In the genomic region with DNA sequence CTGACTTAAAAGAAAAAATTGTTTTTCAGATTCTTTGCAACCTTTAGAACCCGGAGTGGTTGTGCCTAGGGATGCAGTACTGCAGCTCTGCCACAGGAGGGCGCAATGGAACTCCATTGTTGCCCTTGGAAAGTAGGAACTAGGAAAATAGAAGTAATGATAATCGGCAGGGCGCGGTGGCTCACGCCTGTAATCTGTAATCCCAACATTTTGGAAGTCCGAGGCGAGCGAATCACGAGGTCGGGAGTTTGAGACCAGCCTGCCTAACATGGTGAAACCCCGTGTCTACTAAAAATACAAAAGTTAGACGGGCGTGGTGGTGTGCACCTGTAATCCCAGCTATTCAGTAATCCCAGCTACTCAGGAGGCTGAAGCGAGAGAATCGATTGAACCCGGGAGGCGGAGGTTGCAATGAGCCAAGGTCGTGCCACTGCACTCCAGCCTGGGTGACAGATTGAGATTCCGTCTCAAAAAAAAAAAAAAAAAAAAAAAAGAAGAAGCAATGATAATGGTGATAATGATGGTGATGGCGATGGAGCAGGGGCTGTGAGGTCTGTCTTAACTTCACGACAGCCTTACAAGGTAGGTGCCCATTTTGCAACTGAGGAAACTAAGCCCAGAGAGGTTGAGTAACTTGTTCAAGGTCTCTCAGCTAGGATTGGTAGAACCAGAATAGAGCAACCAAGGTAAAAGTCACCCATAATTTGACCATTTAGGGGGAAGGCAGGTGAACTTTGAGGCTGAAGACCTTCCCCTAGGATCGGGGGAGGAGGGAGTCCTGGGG, we compare ENCODE assay signal across 8 cellular contexts. TPM values are rescaled to one million over a fixed set of nuclear protein-coding genes. Genes with fewer than 3 reads are reported as not detected.
DNase-seq lines count a peak whose midpoint lies in the region; ATAC-seq and TF ChIP-seq lines count a peak whose summit lies in the region.

No MANE protein-coding gene starts in this region.

- DNase-seq in AML-193 (lab: John Stamatoyannopoulos, UW) (peak; percentile 63 to 79), SKM-1 treated with dmso at 0.1 percent for 144 hours (lab: John Stamatoyannopoulos, UW; ENCODE audit: unreplicated experiment) (peak; percentile 50), adipocyte (ENCODE audit: low read depth) (peak; percentile 80), right cardiac atrium (peak; percentile 44 to 81 (median 81))
- DNase-seq in stimulated activated CD4-positive, alpha-beta T cell treated with anti-CD3 and anti-CD28 coated beads, Interleukin-1b, Interleukin-23, amount 100 ng/mL, for 4 hours (ENCODE audit: low read depth in 2 of 2), result peak; percentile 42 to 43

- peak in 1 of 2 donors; percentile 22 for ATAC-seq in right cardiac atrium
- ATAC-seq in HG03196 (IDR thresholded peaks at IDR 0.05; ENCODE audit: unreplicated experiment), result no peak
- no peak for ATAC-seq in HG03159 (IDR thresholded peaks at IDR 0.05; ENCODE audit: unreplicated experiment)

- POLR2A ChIA-PET in HEK293 (lab: Yijun Ruan, JAX), result interaction anchor here (0.6 to 0.9 kb wide), 3 partner anchors 51 to 281 kb away, joined by 3 to 4 read pairs (median 4); partner anchors contain the start of gene ZNF414

- TF ChIP-seq CTCF in HEK293 (tag by site-specific recombination; IDR thresholded peaks at IDR 0.05), result peak; percentile 71

- intact Hi-C loops in right cardiac atrium (cut with DNase I), result no loop called here

- H3K9ac ChIP-seq in adipocyte (ENCODE audit: low read length), result no peak overlapping the region

- H3K27me3 ChIP-seq in adipocyte (replicated peaks; ENCODE audit: control insufficient read depth, insufficient read depth, low read length) (peaks cover 9% of the 10 kb centered on the region), right cardiac atrium (ENCODE audit: control insufficient read depth, insufficient read depth) (no peaks in the 10 kb centered on the region)

- no peaks in the 10 kb centered on the region for H3K4me1 ChIP-seq in HEK293 (ENCODE audit: control insufficient read depth, insufficient read depth, low read length)
- peaks cover 5% of the 10 kb centered on the region for H3K4me1 ChIP-seq in adipocyte (ENCODE audit: control insufficient read depth, insufficient read depth, low read length)
- H3K4me1 ChIP-seq in right cardiac atrium (ENCODE audit: control insufficient read depth, insufficient read depth, low read length), result no peaks in the 10 kb centered on the region

- H3K4me3 ChIP-seq in HEK293 (ENCODE audit: low read depth, low read length), result no peak overlapping the region
- no peak overlapping the region for H3K4me3 ChIP-seq in adipocyte (ENCODE audit: low read length)
- no peak overlapping the region for H3K4me3 ChIP-seq in right cardiac atrium (ENCODE audit: low read length)

- H3K36me3 ChIP-seq in HEK293 (ENCODE audit: control insufficient read depth in 2 of 2, insufficient read depth in 1 of 2, low read length in 2 of 2) (no peaks in the 10 kb centered on the region), adipocyte (ENCODE audit: control insufficient read depth, insufficient read depth, low read length, severe bottlenecking) (no peaks in the 10 kb centered on the region)

- H3K27ac ChIP-seq in HEK293 (ENCODE audit: extremely low read depth, low read depth, low read length) (no peak overlapping the region), right cardiac atrium (ENCODE audit: low read length) (no peak overlapping the region)

- H3K9me3 ChIP-seq in HEK293 (ENCODE audit: control insufficient read depth, insufficient read depth, low read depth, low read length) (no peaks in the 10 kb centered on the region), adipocyte (ENCODE audit: control insufficient read depth, low read length) (no peaks in the 10 kb centered on the region), right cardiac atrium (ENCODE audit: control insufficient read depth, low read length) (no peaks in the 10 kb centered on the region)

- WGBS in right cardiac atrium, result 35% methylated on average over 23 of the region's 23 CpGs

- CTCF ChIA-PET in HEK293 (lab: Yijun Ruan, JAX), result interaction anchor here (0.6 to 3.1 kb wide), 18 partner anchors 10 to 584 kb away, joined by 3 to 26 read pairs (median 4); partner anchors contain the start of genes MARCHF2 and NFILZ

TF ChIP-seq in HEK293, 187 proteins besides CTCF, POLR2A, EP300 and RAD21 (continues in another document):
- TF ChIP-seq ZNF394 (tag by site-specific recombination; IDR thresholded peaks at IDR 0.05; ENCODE audit: borderline replicate concordance) (peak; percentile 81), ZNF600 (tag by site-specific recombination; IDR thresholded peaks at IDR 0.05) (no peak), ZBTB17 (tag by site-specific recombination; IDR thresholded peaks at IDR 0.05) (peak; percentile 98), KLF9 (tag by site-specific recombination; IDR thresholded peaks at IDR 0.05; ENCODE audit: low read depth) (no peak), IKZF3 (tag by site-specific recombination; IDR thresholded peaks at IDR 0.05) (peak; percentile 90), GLI2 (tag by site-specific recombination; IDR thresholded peaks at IDR 0.05; ENCODE audit: borderline replicate concordance, low read depth) (no peak), ZNF639 (tag by site-specific recombination; IDR thresholded peaks at IDR 0.05) (no peak)
- TF ChIP-seq, protein P1, sequence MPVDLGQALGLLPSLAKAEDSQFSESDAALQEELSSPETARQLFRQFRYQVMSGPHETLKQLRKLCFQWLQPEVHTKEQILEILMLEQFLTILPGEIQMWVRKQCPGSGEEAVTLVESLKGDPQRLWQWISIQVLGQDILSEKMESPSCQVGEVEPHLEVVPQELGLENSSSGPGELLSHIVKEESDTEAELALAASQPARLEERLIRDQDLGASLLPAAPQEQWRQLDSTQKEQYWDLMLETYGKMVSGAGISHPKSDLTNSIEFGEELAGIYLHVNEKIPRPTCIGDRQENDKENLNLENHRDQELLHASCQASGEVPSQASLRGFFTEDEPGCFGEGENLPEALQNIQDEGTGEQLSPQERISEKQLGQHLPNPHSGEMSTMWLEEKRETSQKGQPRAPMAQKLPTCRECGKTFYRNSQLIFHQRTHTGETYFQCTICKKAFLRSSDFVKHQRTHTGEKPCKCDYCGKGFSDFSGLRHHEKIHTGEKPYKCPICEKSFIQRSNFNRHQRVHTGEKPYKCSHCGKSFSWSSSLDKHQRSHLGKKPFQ (tag by site-specific recombination; IDR thresholded peaks at IDR 0.05), result no peak
- TF ChIP-seq, protein P2, sequence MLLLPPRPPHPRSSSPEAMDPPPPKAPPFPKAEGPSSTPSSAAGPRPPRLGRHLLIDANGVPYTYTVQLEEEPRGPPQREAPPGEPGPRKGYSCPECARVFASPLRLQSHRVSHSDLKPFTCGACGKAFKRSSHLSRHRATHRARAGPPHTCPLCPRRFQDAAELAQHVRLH (tag by site-specific recombination; IDR thresholded peaks at IDR 0.05), result no peak
- TF ChIP-seq, protein P3, sequence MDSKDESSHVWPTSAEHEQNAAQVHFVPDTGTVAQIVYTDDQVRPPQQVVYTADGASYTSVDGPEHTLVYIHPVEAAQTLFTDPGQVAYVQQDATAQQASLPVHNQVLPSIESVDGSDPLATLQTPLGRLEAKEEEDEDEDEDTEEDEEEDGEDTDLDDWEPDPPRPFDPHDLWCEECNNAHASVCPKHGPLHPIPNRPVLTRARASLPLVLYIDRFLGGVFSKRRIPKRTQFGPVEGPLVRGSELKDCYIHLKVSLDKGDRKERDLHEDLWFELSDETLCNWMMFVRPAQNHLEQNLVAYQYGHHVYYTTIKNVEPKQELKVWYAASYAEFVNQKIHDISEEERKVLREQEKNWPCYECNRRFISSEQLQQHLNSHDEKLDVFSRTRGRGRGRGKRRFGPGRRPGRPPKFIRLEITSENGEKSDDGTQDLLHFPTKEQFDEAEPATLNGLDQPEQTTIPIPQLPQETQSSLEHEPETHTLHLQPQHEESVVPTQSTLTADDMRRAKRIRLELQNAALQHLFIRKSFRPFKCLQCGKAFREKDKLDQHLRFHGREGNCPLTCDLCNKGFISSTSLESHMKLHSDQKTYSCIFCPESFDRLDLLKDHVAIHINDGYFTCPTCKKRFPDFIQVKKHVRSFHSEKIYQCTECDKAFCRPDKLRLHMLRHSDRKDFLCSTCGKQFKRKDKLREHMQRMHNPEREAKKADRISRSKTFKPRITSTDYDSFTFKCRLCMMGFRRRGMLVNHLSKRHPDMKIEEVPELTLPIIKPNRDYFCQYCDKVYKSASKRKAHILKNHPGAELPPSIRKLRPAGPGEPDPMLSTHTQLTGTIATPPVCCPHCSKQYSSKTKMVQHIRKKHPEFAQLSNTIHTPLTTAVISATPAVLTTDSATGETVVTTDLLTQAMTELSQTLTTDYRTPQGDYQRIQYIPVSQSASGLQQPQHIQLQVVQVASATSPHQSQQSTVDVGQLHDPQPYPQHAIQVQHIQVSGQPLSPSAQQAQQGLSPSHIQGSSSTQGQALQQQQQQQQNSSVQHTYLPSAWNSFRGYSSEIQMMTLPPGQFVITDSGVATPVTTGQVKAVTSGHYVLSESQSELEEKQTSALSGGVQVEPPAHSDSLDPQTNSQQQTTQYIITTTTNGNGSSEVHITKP (tag by site-specific recombination; IDR thresholded peaks at IDR 0.05), result peak; percentile 18; the same call in 1 of the 2 replicates
- TF ChIP-seq, protein P4, sequence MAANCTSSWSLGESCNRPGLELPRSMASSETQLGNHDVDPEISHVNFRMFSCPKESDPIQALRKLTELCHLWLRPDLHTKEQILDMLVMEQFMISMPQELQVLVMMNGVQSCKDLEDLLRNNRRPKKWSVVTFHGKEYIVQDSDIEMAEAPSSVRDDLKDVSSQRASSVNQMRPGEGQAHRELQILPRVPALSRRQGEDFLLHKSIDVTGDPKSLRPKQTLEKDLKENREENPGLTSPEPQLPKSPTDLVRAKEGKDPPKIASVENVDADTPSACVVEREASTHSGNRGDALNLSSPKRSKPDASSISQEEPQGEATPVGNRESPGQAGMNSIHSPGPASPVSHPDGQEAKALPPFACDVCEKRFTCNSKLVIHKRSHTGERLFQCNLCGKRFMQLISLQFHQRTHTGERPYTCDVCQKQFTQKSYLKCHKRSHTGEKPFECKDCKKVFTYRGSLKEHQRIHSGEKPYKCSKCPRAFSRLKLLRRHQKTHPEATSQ (tag by site-specific recombination; IDR thresholded peaks at IDR 0.05), result 0 out of 2 replicates have a peak, but pooled peaks have one; percentile 10

RNA-seq across cellular contexts. Expression of gene ADAMTS10, which starts 5.5 kb away (rescaled TPM):
- 10 to 100 TPM; 16.1 to 29.3 (median 22.0) TPM for total RNA-seq in right cardiac atrium
- polyA plus RNA-seq in right cardiac atrium, result 18.1 TPM

RNA-seq across cellular contexts. Expression of gene NFILZ, which starts 14.4 kb away (rescaled TPM):
- not detected for total RNA-seq in right cardiac atrium
- polyA plus RNA-seq in right cardiac atrium, result not detected

RNA-seq across cellular contexts. Expression of gene MYO1F, which starts 38.8 kb away (rescaled TPM):
- 10 to 100 TPM; 11.3 to 23.2 (median 15.3) TPM for total RNA-seq in right cardiac atrium
- 9.3 TPM for polyA plus RNA-seq in right cardiac atrium
